Comparison of ENCODE assay signal across 14 cellular contexts in genomic region chr1:19203440-19203839, GRCh38. TPM values are rescaled to one million over a fixed set of nuclear protein-coding genes. Genes with fewer than 3 reads are reported as not detected.
DNase-seq lines count a peak whose midpoint lies in the region; ATAC-seq, FAIRE-seq and TF ChIP-seq lines count a peak whose summit lies in the region.
"Had no signal": no experiment of that assay in that cellular context is flagged by ENCODE, and none has a peak within 500 bp of the region (broad histone marks: within the 10 kb centered on the region; RNA-seq: fewer than 3 reads in every experiment).

No MANE protein-coding gene starts in this region.

- H3K4me1 ChIP-seq in tibial artery = peaks cover 0 to 72% (median 34%) of the 10 kb centered on the region in 4 donors

- H3K9me3 ChIP-seq in tibial artery = no peaks in the 10 kb centered on the region

- H3K4me3 Mint-ChIP-seq in activated naive CD4-positive, alpha-beta T cell treated with anti-CD3 and anti-CD28 coated beads, Interleukin-2, amount 50 U/mL, for 24 hours = no peak overlapping the region
- H3K4me3 Mint-ChIP-seq in activated naive CD4-positive, alpha-beta T cell treated with anti-CD3 and anti-CD28 coated beads, Interleukin-2, amount 10 ng/mL, durations not matched to agents 7 days and 5 days = no peak overlapping the region
- H3K4me3 Mint-ChIP-seq: B cell had no signal

- TF ChIP-seq POLR2A in GM12892 (IDR thresholded peaks at IDR 0.05; ENCODE audit: low read depth, low read length) = no peak

- H3K27me3 ChIP-seq in tibial artery = no peaks in the 10 kb centered on the region

- no peak for FAIRE-seq in GM12892 (lab: Jason Lieb, UNC)

- peak; percentile 86 for ATAC-seq in left ventricle myocardium superior
- ATAC-seq: T-cell had no signal

- no peak overlapping the region for H3K4me3 ChIP-seq in tibial artery
- H3K4me3 ChIP-seq: skin epidermis had no signal

- H3K27ac ChIP-seq in tibial artery = peak overlapping the region; percentile 34 to 48

- intact Hi-C loops in left ventricle myocardium superior (cut with micrococcal nuclease) = no loop called here
- intact Hi-C loops in tibial artery (cut with DNase I; ENCODE audit: low total_unique reads) = loop anchor here (10.0 kb wide), 1 partner anchor 1509 kb away; no protein-coding TSS in a partner anchor

- peaks cover 73% of the 10 kb centered on the region for H3K4me1 Mint-ChIP-seq in activated naive CD4-positive, alpha-beta T cell treated with anti-CD3 and anti-CD28 coated beads, Interleukin-2, amount 50 U/mL, for 24 hours
- H3K4me1 Mint-ChIP-seq in activated naive CD4-positive, alpha-beta T cell treated with anti-CD3 and anti-CD28 coated beads, Interleukin-2, amount 10 ng/mL, durations not matched to agents 7 days and 5 days = peaks cover 53% of the 10 kb centered on the region

- TF ChIP-seq CTCF in tibial artery (IDR thresholded peaks at IDR 0.05) = no peak

- peaks cover 17 to 23% (median 20%) of the 10 kb centered on the region in 3 donors for H3K36me3 ChIP-seq in tibial artery

- CTCF ChIA-PET in activated naive CD4-positive, alpha-beta T cell treated with anti-CD3 and anti-CD28 coated beads, Interleukin-2, amount 10 ng/mL, durations not matched to agents 7 days and 5 days (lab: Charles Lee) = no interaction called here

- H3K27ac Mint-ChIP-seq in activated naive CD4-positive, alpha-beta T cell treated with anti-CD3 and anti-CD28 coated beads, Interleukin-2, amount 50 U/mL, for 24 hours = peak overlapping the region; percentile 51
- no peak overlapping the region for H3K27ac Mint-ChIP-seq in activated naive CD4-positive, alpha-beta T cell treated with anti-CD3 and anti-CD28 coated beads, Interleukin-2, amount 10 ng/mL, durations not matched to agents 7 days and 5 days
- H3K27ac Mint-ChIP-seq: B cell, T-cell had no signal

- no peaks in the 10 kb centered on the region for H3K27me3 Mint-ChIP-seq in activated naive CD4-positive, alpha-beta T cell treated with anti-CD3 and anti-CD28 coated beads, Interleukin-2, amount 50 U/mL, for 24 hours
- no peaks in the 10 kb centered on the region for H3K27me3 Mint-ChIP-seq in activated naive CD4-positive, alpha-beta T cell treated with anti-CD3 and anti-CD28 coated beads, Interleukin-2, amount 10 ng/mL, durations not matched to agents 7 days and 5 days
- H3K27me3 Mint-ChIP-seq: B cell, T-cell had no signal

- H3K36me3 Mint-ChIP-seq in activated naive CD4-positive, alpha-beta T cell treated with anti-CD3 and anti-CD28 coated beads, Interleukin-2, amount 50 U/mL, for 24 hours = peaks cover 7% of the 10 kb centered on the region
- H3K36me3 Mint-ChIP-seq in activated naive CD4-positive, alpha-beta T cell treated with anti-CD3 and anti-CD28 coated beads, Interleukin-2, amount 10 ng/mL, durations not matched to agents 7 days and 5 days = peaks cover 32% of the 10 kb centered on the region

- H3K9me3 Mint-ChIP-seq in activated naive CD4-positive, alpha-beta T cell treated with anti-CD3 and anti-CD28 coated beads, Interleukin-2, amount 50 U/mL, for 24 hours = no peaks in the 10 kb centered on the region
- H3K9me3 Mint-ChIP-seq in activated naive CD4-positive, alpha-beta T cell treated with anti-CD3 and anti-CD28 coated beads, Interleukin-2, amount 10 ng/mL, durations not matched to agents 7 days and 5 days = no peaks in the 10 kb centered on the region
- H3K9me3 Mint-ChIP-seq: T-cell had no signal

- no peak for DNase-seq in activated naive CD4-positive, alpha-beta T cell treated with anti-CD3 and anti-CD28 coated beads, Interleukin-2, amount 10 ng/mL, durations not matched to agents 7 days and 5 days
- DNase-seq in astrocyte of the hippocampus (ENCODE audit: low read depth, low spot score) = peak; percentile 82
- no peak for DNase-seq in left ventricle myocardium superior
- DNase-seq in tibial artery = peak in 1 of 2 donors; percentile 47
- no peak for DNase-seq in NCI-H1694 treated with DMSO at 0.1 percent for 48 hours (lab: John Stamatoyannopoulos, UW)
- DNase-seq in GM12892 (ENCODE audit: insufficient read length) = no peak
- no peak for DNase-seq in DMS153 treated with DMSO at 0.1 percent for 48 hours (lab: John Stamatoyannopoulos, UW; ENCODE audit: unreplicated experiment)
- DNase-seq: GOT3; NCI-H2081 treated with DMSO at 0.1 percent for 48 hours; stimulated activated naive CD4-positive, alpha-beta T cell treated with Interleukin-2 at 50 U/mL for 16 hours; T-cell had no signal

RNA-seq across cellular contexts. Expression of gene UBR4, which starts 6.6 kb away (rescaled TPM):
- 56.3 TPM for total RNA-seq in left ventricle myocardium superior
- 78.8 TPM for polyA plus RNA-seq in GM12892 (2012; ENCODE audit: missing spikeins)

RNA-seq across cellular contexts. Expression of gene EMC1, which starts 47.9 kb away (rescaled TPM):
- 29.3 TPM for total RNA-seq in left ventricle myocardium superior
- 16.1 TPM for polyA plus RNA-seq in GM12892 (2012; ENCODE audit: missing spikeins)

RNA-seq across cellular contexts. Expression of gene MRTO4, which starts 48.2 kb away (rescaled TPM):
- total RNA-seq in left ventricle myocardium superior = 10.2 TPM
- 40.4 TPM for polyA plus RNA-seq in GM12892 (2012; ENCODE audit: missing spikeins)
